In genomic region chr21:45551816-45552695, GRCh38 we compare ENCODE assay signal across 9 cellular contexts. TPM values are rescaled to one million over a fixed set of nuclear protein-coding genes. Genes with fewer than 3 reads are reported as not detected.
DNase-seq lines count a peak whose midpoint lies in the region; TF ChIP-seq lines count a peak whose summit lies in the region.
"Had no signal": no experiment of that assay in that cellular context is flagged by ENCODE, and none has a peak within 500 bp of the region (broad histone marks: within the 10 kb centered on the region; RNA-seq: fewer than 3 reads in every experiment).

No MANE protein-coding gene starts in this region.

- peak; percentile 48 for DNase-seq in activated T-cell treated with anti-CD3 and anti-CD28 coated beads, Interleukin-2, amount 50 U/mL, for 24 hours
- DNase-seq in activated T-cell treated with anti-CD3 and anti-CD28 coated beads for 4 hours (no peak), mesendoderm (no peak), tibial nerve (ENCODE audit: low spot score in 2 of 2) (no peak), NCI-H2227 treated with DMSO at 0.1 percent for 48 hours (lab: John Stamatoyannopoulos, UW) (no peak), foreskin fibroblast (no peak), HEK293T (ENCODE audit: extremely low spot score) (no peak)
- DNase-seq in activated T-helper 2 cell treated with anti-CD3 and anti-CD28 coated beads, Interferon-gamma antibody, Interleukin-2, Interleukin-4, amounts not matched to agents 10 μg/mL and 5 μg/mL and 100 μg/mL, durations not matched to agents 14 hours and 24 hours and 36 hours (ENCODE audit: low spot score): no peak

- no peaks in the 10 kb centered on the region for H3K9me3 ChIP-seq in tibial nerve

- H3K79me1 ChIP-seq in mesendoderm (ENCODE audit: low read length): no peaks in the 10 kb centered on the region

- H4K5ac ChIP-seq in mesendoderm (ENCODE audit: low read length): no peak overlapping the region

- POLR2A ChIA-PET in HEK293T (lab: Yijun Ruan, JAX): no interaction called here

- H3K79me2 ChIP-seq in mesendoderm (ENCODE audit: control insufficient read depth, insufficient read depth, low read length): no peaks in the 10 kb centered on the region
- H3K79me2 ChIP-seq: hepatocyte had no signal

- H3K27me3 ChIP-seq in mesendoderm (ENCODE audit: insufficient read depth, low read length, poor library complexity) (no peaks in the 10 kb centered on the region), tibial nerve (no peaks in the 10 kb centered on the region)
- H3K27me3 ChIP-seq: hepatocyte had no signal

- H2BK5ac ChIP-seq in mesendoderm (ENCODE audit: low read length): no peak overlapping the region

- H3K4me3 ChIP-seq in mesendoderm (ENCODE audit: low read length): no peak overlapping the region
- no peak overlapping the region for H3K4me3 ChIP-seq in tibial nerve
- no peak overlapping the region for H3K4me3 ChIP-seq in foreskin fibroblast (ENCODE audit: low read depth in 1 of 2, low read length in 2 of 2)
- H3K4me3 ChIP-seq: hepatocyte had no signal

- no peak overlapping the region for H3K9ac ChIP-seq in mesendoderm (ENCODE audit: low read length)

- no peak overlapping the region for H3K4ac ChIP-seq in mesendoderm (ENCODE audit: low read depth, low read length)

- TF ChIP-seq CTCF in tibial nerve (IDR thresholded peaks at IDR 0.05): no peak
- TF ChIP-seq CTCF in foreskin fibroblast (IDR thresholded peaks at IDR 0.05; ENCODE audit: low read depth, low read length): no peak

- H4K8ac ChIP-seq in mesendoderm (ENCODE audit: low read depth, low read length): no peak overlapping the region

- no peak overlapping the region for H2AK5ac ChIP-seq in mesendoderm (ENCODE audit: low read length)

- no peaks in the 10 kb centered on the region for H3K36me3 Mint-ChIP-seq in activated T-cell treated with anti-CD3 and anti-CD28 coated beads, Interleukin-2, amount 50 U/mL, for 24 hours (ENCODE audit: low read depth)
- H3K36me3 Mint-ChIP-seq in activated T-helper 2 cell treated with anti-CD3 and anti-CD28 coated beads, Interferon-gamma antibody, Interleukin-2, Interleukin-4, amounts not matched to agents 10 μg/mL and 5 μg/mL and 100 μg/mL, durations not matched to agents 14 hours and 24 hours and 36 hours (ENCODE audit: low read depth): no peaks in the 10 kb centered on the region

- H2BK120ac ChIP-seq in mesendoderm (ENCODE audit: low read depth, low read length): no peak overlapping the region

- H3K23ac ChIP-seq in mesendoderm (ENCODE audit: low read length): no peak overlapping the region

- H3K27ac Mint-ChIP-seq in activated T-cell treated with anti-CD3 and anti-CD28 coated beads, Interleukin-2, amount 50 U/mL, for 24 hours: peak overlapping the region; percentile 98
- H3K27ac Mint-ChIP-seq in activated T-helper 2 cell treated with anti-CD3 and anti-CD28 coated beads, Interferon-gamma antibody, Interleukin-2, Interleukin-4, amounts not matched to agents 10 μg/mL and 5 μg/mL and 100 μg/mL, durations not matched to agents 14 hours and 24 hours and 36 hours: peak overlapping the region; percentile 100

- intact Hi-C loops in activated T-helper 2 cell treated with anti-CD3 and anti-CD28 coated beads, Interferon-gamma antibody, Interleukin-2, Interleukin-4, amounts not matched to agents 10 μg/mL and 5 μg/mL and 100 μg/mL, durations not matched to agents 14 hours and 24 hours and 36 hours (cut with micrococcal nuclease): loop anchor here (2.0 to 5.0 kb wide), 3 partner anchors 75 to 330 kb away; no protein-coding TSS in a partner anchor

- H3K27me3 Mint-ChIP-seq in activated T-cell treated with anti-CD3 and anti-CD28 coated beads, Interleukin-2, amount 50 U/mL, for 24 hours: no peaks in the 10 kb centered on the region
- no peaks in the 10 kb centered on the region for H3K27me3 Mint-ChIP-seq in activated T-helper 2 cell treated with anti-CD3 and anti-CD28 coated beads, Interferon-gamma antibody, Interleukin-2, Interleukin-4, amounts not matched to agents 10 μg/mL and 5 μg/mL and 100 μg/mL, durations not matched to agents 14 hours and 24 hours and 36 hours (ENCODE audit: low read depth)

- H3K18ac ChIP-seq in mesendoderm (ENCODE audit: low read length): no peak overlapping the region

- TF ChIP-seq EP300 in tibial nerve (IDR thresholded peaks at IDR 0.05): no peak

- H3K4me1 Mint-ChIP-seq in activated T-cell treated with anti-CD3 and anti-CD28 coated beads, Interleukin-2, amount 50 U/mL, for 24 hours (ENCODE audit: low read depth): peaks cover 46% of the 10 kb centered on the region
- H3K4me1 Mint-ChIP-seq in activated T-helper 2 cell treated with anti-CD3 and anti-CD28 coated beads, Interferon-gamma antibody, Interleukin-2, Interleukin-4, amounts not matched to agents 10 μg/mL and 5 μg/mL and 100 μg/mL, durations not matched to agents 14 hours and 24 hours and 36 hours (ENCODE audit: low read depth): peaks cover 27% of the 10 kb centered on the region

- no CpG with 5 or more reads among the region's 35 CpGs for WGBS in mesendoderm (ENCODE audit: extremely low coverage, insufficient coverage, low lambda C conversion rate)
- WGBS in tibial nerve, 2 donors: 89 to 92% methylated on average over 29 to 35 of the region's 35 CpGs

- no peak overlapping the region for H2BK15ac ChIP-seq in mesendoderm (replicated peaks; ENCODE audit: low read depth)

- H3K36me3 ChIP-seq in mesendoderm (ENCODE audit: control insufficient read depth, insufficient read depth, low read length) (no peaks in the 10 kb centered on the region), tibial nerve (no peaks in the 10 kb centered on the region)

- H3K4me3 Mint-ChIP-seq in activated T-cell treated with anti-CD3 and anti-CD28 coated beads, Interleukin-2, amount 50 U/mL, for 24 hours: peak overlapping the region; percentile 72
- H3K4me3 Mint-ChIP-seq in activated T-helper 2 cell treated with anti-CD3 and anti-CD28 coated beads, Interferon-gamma antibody, Interleukin-2, Interleukin-4, amounts not matched to agents 10 μg/mL and 5 μg/mL and 100 μg/mL, durations not matched to agents 14 hours and 24 hours and 36 hours (ENCODE audit: low read depth): peak overlapping the region; percentile 81

- no peak overlapping the region for H3K4me2 ChIP-seq in mesendoderm (ENCODE audit: low read length)
- H3K4me2 ChIP-seq: hepatocyte had no signal

- H3K27ac ChIP-seq in mesendoderm (ENCODE audit: low read depth, low read length) (no peak overlapping the region), tibial nerve (peak overlapping the region in 3 of 4 donors; percentile 48 to 69 (median 58))
- H3K27ac ChIP-seq: hepatocyte had no signal

- peak overlapping the region; percentile 36 for H3K56ac ChIP-seq in mesendoderm (ENCODE audit: low read length)

- H3K9me3 Mint-ChIP-seq in activated T-cell treated with anti-CD3 and anti-CD28 coated beads, Interleukin-2, amount 50 U/mL, for 24 hours: no peaks in the 10 kb centered on the region
- H3K9me3 Mint-ChIP-seq in activated T-helper 2 cell treated with anti-CD3 and anti-CD28 coated beads, Interferon-gamma antibody, Interleukin-2, Interleukin-4, amounts not matched to agents 10 μg/mL and 5 μg/mL and 100 μg/mL, durations not matched to agents 14 hours and 24 hours and 36 hours: no peaks in the 10 kb centered on the region

- no peaks in the 10 kb centered on the region for H3K4me1 ChIP-seq in mesendoderm (ENCODE audit: control insufficient read depth, low read depth, low read length)
- peaks cover 0 to 20% (median 8%) of the 10 kb centered on the region in 4 donors for H3K4me1 ChIP-seq in tibial nerve

- no peak for TF ChIP-seq POLR2A in tibial nerve (IDR thresholded peaks at IDR 0.05)

- CTCF ChIA-PET in HEK293T (lab: Yijun Ruan, JAX): no interaction called here

TF ChIP-seq in HEK293T, 16 proteins besides CTCF, POLR2A, EP300 and RAD21:
- no peak for TF ChIP-seq SP1 (IDR thresholded peaks at IDR 0.05)
- TF ChIP-seq ZNF384 (IDR thresholded peaks at IDR 0.05): no peak
- TF ChIP-seq FOXK2 (IDR thresholded peaks at IDR 0.05): no peak
- TF ChIP-seq NFRKB (IDR thresholded peaks at IDR 0.05): no peak
- no peak for TF ChIP-seq L3MBTL2 (conservative IDR thresholded peaks at IDR 0.05)
- TF ChIP-seq LEF1 (IDR thresholded peaks at IDR 0.05; ENCODE audit: borderline replicate concordance): no peak
- TF ChIP-seq ELF4 (IDR thresholded peaks at IDR 0.05): no peak
- no peak for TF ChIP-seq TARDBP (IDR thresholded peaks at IDR 0.05)
- no peak for TF ChIP-seq FOXM1 (IDR thresholded peaks at IDR 0.05; ENCODE audit: borderline replicate concordance)
- no peak for TF ChIP-seq HDGF (IDR thresholded peaks at IDR 0.05; ENCODE audit: borderline replicate concordance)
- no peak for TF ChIP-seq FOXA1 (IDR thresholded peaks at IDR 0.05)
- no peak for TF ChIP-seq BHLHE40 (IDR thresholded peaks at IDR 0.05; ENCODE audit: borderline replicate concordance)
TF ChIP-seq in HEK293T: peak in this region for 0.

RNA-seq across cellular contexts. Expression of gene SLC19A1, which starts 9.8 kb away (rescaled TPM):
- total RNA-seq in activated T-helper 2 cell treated with anti-CD3 and anti-CD28 coated beads, Interferon-gamma antibody, Interleukin-2, Interleukin-4, amounts not matched to agents 10 μg/mL and 5 μg/mL and 100 μg/mL, durations not matched to agents 14 hours and 24 hours and 36 hours: 68.1 and 72.7 TPM in 2 replicates
- polyA plus RNA-seq in mesendoderm (2013, experiment 1 of 2): 26.2 TPM
- polyA plus RNA-seq in mesendoderm (2013, experiment 2 of 2): 27.0 TPM
- 10 to 100 TPM in 3 of 4 donors, 1 to 10 TPM in 1; 3.3 to 27.9 (median 11.4) TPM for total RNA-seq in tibial nerve
